In the genomic region with DNA sequence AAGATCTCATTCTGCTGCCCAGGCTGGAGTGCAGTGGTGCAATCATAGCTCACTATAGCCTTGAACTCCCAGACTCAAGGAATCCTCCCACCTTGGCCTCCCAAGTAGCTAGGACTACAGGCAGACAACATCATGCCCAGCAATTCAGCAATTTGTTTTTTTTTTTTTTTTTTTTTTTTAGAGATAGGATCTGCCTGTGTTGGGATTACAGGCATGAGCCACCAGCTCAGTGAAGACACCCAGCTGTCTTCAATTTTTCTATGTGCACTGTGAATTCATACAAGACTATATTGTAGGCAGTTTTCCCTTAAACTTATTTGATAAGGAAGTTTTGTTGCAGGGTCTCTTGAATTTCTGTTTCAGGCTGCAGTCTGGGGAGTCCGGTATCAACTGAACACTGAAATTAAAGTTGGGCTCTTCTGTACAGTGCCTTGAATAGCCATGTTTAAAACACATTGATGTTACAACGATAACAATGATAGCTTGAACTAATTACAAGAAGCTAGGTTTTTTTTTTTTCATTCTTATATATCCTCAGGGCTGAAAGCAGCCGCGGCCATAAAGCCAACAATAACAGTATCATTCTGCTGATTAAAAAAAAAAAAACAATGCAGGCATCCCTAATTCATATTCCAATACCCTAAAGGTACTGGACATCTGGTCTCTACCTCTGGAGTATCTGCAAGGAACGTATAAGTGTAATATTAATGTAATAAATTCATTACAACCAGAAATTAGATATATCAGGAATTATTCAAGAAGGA, we compare ENCODE assay signal across 19 cellular contexts.
A peak's percentile ranks its signal among the peaks of the same experiment; 100 is the strongest.
DNase-seq lines count a peak whose midpoint lies in the region; ATAC-seq and TF ChIP-seq lines count a peak whose summit lies in the region.
"Had no signal": no experiment of that assay in that cellular context is flagged by ENCODE, and none has a peak within 500 bp of the region (broad histone marks: within the 10 kb centered on the region; RNA-seq: fewer than 3 reads in every experiment).

No MANE protein-coding gene starts in this region.

- H3K27me3 ChIP-seq in SK-N-SH (ENCODE audit: insufficient read depth) (no peaks in the 10 kb centered on the region), SJCRH30 (no peaks in the 10 kb centered on the region), prostate gland (replicated peaks; ENCODE audit: insufficient read depth) (no peaks in the 10 kb centered on the region)
- H3K27me3 ChIP-seq: BLaER1 treated with 17β-estradiol and CSF1 and Interleukin-3, amounts not matched to agents 10 nM and 100 nM had no signal

- peak in 1 of 2 experiments; percentile 73; a peak in 2 of 4 replicates for TF ChIP-seq EP300 in SK-N-SH (IDR thresholded peaks at IDR 0.05; ENCODE audit: borderline replicate concordance in 1 of 2, low read depth in 1 of 2, low read length in 1 of 2)

- H3K4me2 ChIP-seq in SK-N-SH: no peak overlapping the region
- H3K4me2 ChIP-seq: A549; BLaER1 treated with 17β-estradiol and CSF1 and Interleukin-3, amounts not matched to agents 10 nM and 100 nM had no signal

- POLR2A ChIA-PET in SK-N-SH (lab: Yijun Ruan, JAX): interaction anchor here (0.6 kb wide), 1 partner anchor 382 kb away, joined by 6 read pairs; no protein-coding TSS in a partner anchor

- 52% methylated on average over 5 of the region's 5 CpGs for WGBS in SK-N-SH (ENCODE audit: low lambda C conversion rate)
- 86% methylated on average over 5 of the region's 5 CpGs for WGBS in prostate gland

- H3K4me1 ChIP-seq in SK-N-SH (ENCODE audit: control insufficient read depth in 1 of 2, insufficient read depth in 2 of 2, low read depth in 1 of 2, low read length in 1 of 2) (peaks cover 0 to 2% of the 10 kb centered on the region in 2 experiments; a peak in 2 of 4 replicates), SJCRH30 (no peaks in the 10 kb centered on the region), prostate gland (replicated peaks) (no peaks in the 10 kb centered on the region)
- H3K4me1 ChIP-seq: A549; BLaER1 treated with 17β-estradiol and CSF1 and Interleukin-3, amounts not matched to agents 10 nM and 100 nM; Caco-2 had no signal

- H3K4me3 ChIP-seq in SK-N-SH (ENCODE audit: low read depth in 2 of 2, low read length in 1 of 2) (no peak overlapping the region), fibroblast of pulmonary artery (replicated peaks; ENCODE audit: low read depth, low read length) (no peak overlapping the region), SJCRH30 (no peak overlapping the region), prostate gland (no peak overlapping the region)
- H3K4me3 ChIP-seq: A549; BLaER1 treated with 17β-estradiol and CSF1 and Interleukin-3, amounts not matched to agents 10 nM and 100 nM; GM12878 had no signal

- no peak for TF ChIP-seq RAD21 in SK-N-SH (IDR thresholded peaks at IDR 0.05; ENCODE audit: low read length)

- H3K9me2 ChIP-seq in SK-N-SH: no peaks in the 10 kb centered on the region

- no peaks in the 10 kb centered on the region for H3F3A ChIP-seq in SK-N-SH (replicated peaks; ENCODE audit: insufficient read depth)

- no peaks in the 10 kb centered on the region for H4K20me1 ChIP-seq in SK-N-SH (ENCODE audit: insufficient read depth)
- H4K20me1 ChIP-seq: BLaER1 treated with 17β-estradiol and CSF1 and Interleukin-3, amounts not matched to agents 10 nM and 100 nM had no signal

- no peak overlapping the region for H2AFZ ChIP-seq in SK-N-SH (ENCODE audit: low read depth)

- peaks cover 59 to 70% of the 10 kb centered on the region in 2 experiments for H3K36me3 ChIP-seq in SK-N-SH (replicated peaks in 1 of 2; ENCODE audit: control insufficient read depth in 1 of 2, insufficient read depth in 2 of 2, low read length in 1 of 2)
- H3K36me3 ChIP-seq in SJCRH30: peaks cover 25% of the 10 kb centered on the region
- H3K36me3 ChIP-seq in prostate gland: no peaks in the 10 kb centered on the region
- H3K36me3 ChIP-seq: BLaER1 treated with 17β-estradiol and CSF1 and Interleukin-3, amounts not matched to agents 10 nM and 100 nM had no signal

- H3K79me2 ChIP-seq in SK-N-SH (ENCODE audit: insufficient read depth): no peaks in the 10 kb centered on the region

- CTCF ChIA-PET in SK-N-SH (lab: Yijun Ruan, JAX): no interaction called here

- TF ChIP-seq CTCF in SK-N-SH (IDR thresholded peaks at IDR 0.05): no peak
- no peak for TF ChIP-seq CTCF in fibroblast of pulmonary artery (IDR thresholded peaks at IDR 0.05; ENCODE audit: low read length, missing control alignments)
- no peak for TF ChIP-seq CTCF in prostate gland (IDR thresholded peaks at IDR 0.05)

- H3K9ac ChIP-seq in SK-N-SH: no peak overlapping the region
- H3K9ac ChIP-seq: BLaER1 treated with 17β-estradiol and CSF1 and Interleukin-3, amounts not matched to agents 10 nM and 100 nM had no signal

- ATAC-seq in Right ventricle myocardium inferior: no peak
- ATAC-seq: A549; CD8-positive, alpha-beta T cell; GM12878 had no signal

- no peak for TF ChIP-seq POLR2A in prostate gland (IDR thresholded peaks at IDR 0.05)

- peak; percentile 7 for DNase-seq in SK-N-SH
- peak; percentile 14 for DNase-seq in amniotic epithelial cell (ENCODE audit: low read depth)
- peak; percentile 3 for DNase-seq in fibroblast of pulmonary artery (ENCODE audit: low read depth)
- DNase-seq in Right ventricle myocardium inferior (ENCODE audit: missing footprints): no peak
- DNase-seq in SJCRH30: no peak
- DNase-seq in prostate gland (ENCODE audit: low spot score): no peak
- DNase-seq: AML-193; Caco-2; Calu3; CD4-positive, alpha-beta T cell; CD8-positive, alpha-beta T cell; DND-41; EL; GDM1 had no signal

- H3K27ac ChIP-seq in SK-N-SH (ENCODE audit: low read depth in 2 of 2, low read length in 1 of 2) (peak overlapping the region in 1 of 2 experiments; percentile 66; a peak in 2 of 4 replicates), SJCRH30 (no peak overlapping the region), prostate gland (no peak overlapping the region)
- H3K27ac ChIP-seq: 22Rv1; A549; BLaER1 treated with 17β-estradiol and CSF1 and Interleukin-3, amounts not matched to agents 10 nM and 100 nM; C4-2B had no signal

- H3K9me3 ChIP-seq in SK-N-SH (no peaks in the 10 kb centered on the region), SJCRH30 (replicated peaks) (no peaks in the 10 kb centered on the region), prostate gland (no peaks in the 10 kb centered on the region)
- H3K9me3 ChIP-seq: A549; BLaER1 treated with 17β-estradiol and CSF1 and Interleukin-3, amounts not matched to agents 10 nM and 100 nM; Caco-2 had no signal

- intact Hi-C loops in Right ventricle myocardium inferior (cut with DNase I) (loop anchor here (10.0 kb wide), 1 partner anchor 209 kb away; no protein-coding TSS in a partner anchor), prostate gland (cut with DNase I) (no loop called here)

TF ChIP-seq in SK-N-SH, 30 proteins besides CTCF, POLR2A, EP300 and RAD21:
- TF ChIP-seq JUND (IDR thresholded peaks at IDR 0.05) (no peak), RCOR1 (IDR thresholded peaks at IDR 0.05; ENCODE audit: low read length) (peak; percentile 54), GATA2 (CRISPR knock-in tag; IDR thresholded peaks at IDR 0.05) (peak; percentile 53)

Comparison
In these comparisons a context has a peak if more than half of its experiments do, and no peak if none do; other contexts are left out.
1. DNase-seq: peak in SK-N-SH (single experiment), amniotic epithelial cell (single experiment) and fibroblast of pulmonary artery (single experiment); none in Right ventricle myocardium inferior (single experiment), SJCRH30 (0 of 2) and prostate gland (single experiment).